In genomic region chr10:61564444-61564843, GRCh38 we compare ENCODE assay signal across 33 cellular contexts.
DNase-seq lines count a peak whose midpoint lies in the region; ATAC-seq, FAIRE-seq and TF ChIP-seq lines count a peak whose summit lies in the region.
"Had no signal": no experiment of that assay in that cellular context is flagged by ENCODE, and none has a peak within 500 bp of the region (broad histone marks: within the 10 kb centered on the region; RNA-seq: fewer than 3 reads in every experiment).

No MANE protein-coding gene starts in this region.

- no peak overlapping the region for H3K18ac ChIP-seq in IMR-90 (ENCODE audit: low read depth, low read length)

- H2BK20ac ChIP-seq in IMR-90 (ENCODE audit: low read depth, low read length), result no peak overlapping the region

- H3K27me3 ChIP-seq in HepG2 (ENCODE audit: control insufficient read depth in 1 of 2, insufficient read depth in 2 of 2, low read length in 2 of 2), result no peaks in the 10 kb centered on the region
- no peaks in the 10 kb centered on the region for H3K27me3 ChIP-seq in right lobe of liver
- no peaks in the 10 kb centered on the region for H3K27me3 ChIP-seq in IMR-90 (ENCODE audit: control insufficient read depth, insufficient read depth, low read length)
- no peaks in the 10 kb centered on the region for H3K27me3 ChIP-seq in K562 (ENCODE audit: control insufficient read depth in 2 of 2, insufficient read depth in 2 of 2, low read length in 2 of 2)
- H3K27me3 ChIP-seq: BE2C; BLaER1; BLaER1 treated with 17β-estradiol and CSF1 and Interleukin-3, amounts not matched to agents 10 nM and 100 nM had no signal

- no peak overlapping the region for H2BK15ac ChIP-seq in IMR-90 (ENCODE audit: low read depth, low read length)

- H2AK5ac ChIP-seq in IMR-90 (ENCODE audit: low read depth, low read length), result no peak overlapping the region

- H3K56ac ChIP-seq in IMR-90 (ENCODE audit: extremely low read depth, insufficient read depth, low read length), result no peak overlapping the region

- in situ Hi-C loops in HepG2 (cut with HindIII; ENCODE audit: extremely low pct_ligation_motif_present, low pct_unique_long_range_greater_than_20kb), result no loop called here
- in situ Hi-C loops in IMR-90 (cut with MboI; ENCODE audit: low sequenced_read_pairs), result no loop called here
- in situ Hi-C loops in K562 (cut with MboI), result no loop called here

- DNase-seq in HepG2 (ENCODE audit: low spot score) (no peak), right lobe of liver (no peak), A549 (ENCODE audit: low read depth in 1 of 2, low spot score in 1 of 2) (no peak), IMR-90 (no peak), K562 (ENCODE audit: extremely low read depth in 1 of 4, low spot score in 3 of 4) (no peak), urothelium cell line (ENCODE audit: low spot score) (no peak), NOMO-1 treated with dmso at 0.1 percent for 144 hours (lab: John Stamatoyannopoulos, UW; ENCODE audit: unreplicated experiment) (no peak)
- DNase-seq in activated naive CD4-positive, alpha-beta T cell (lab: John Stamatoyannopoulos, UW), result no peak
- DNase-seq: 8988T; ACHN; AML-193; BE2C; C1 segment of cervical spinal cord; Caco-2; Calu3; CD4-positive, alpha-beta memory T cell; CD4-positive, alpha-beta T cell; CD4-positive, CD25-positive, alpha-beta regulatory T cell; CD8-positive, alpha-beta memory T cell; CD8-positive, alpha-beta T cell; COR-L47; DMS 273 treated with DMSO at 0.1 percent for 48 hours; DMS153; DMS53; DMS79; DMS79 treated with DMSO at 0.1 percent for 48 hours; DND-41; EL had no signal

- TF ChIP-seq CTCF in HepG2 (CRISPR knock-in tag; IDR thresholded peaks at IDR 0.05) (no peak), right lobe of liver (IDR thresholded peaks at IDR 0.05) (no peak), A549 (IDR thresholded peaks at IDR 0.05) (no peak), IMR-90 (conservative IDR thresholded peaks at IDR 0.05; ENCODE audit: low read depth, low read length) (no peak), K562 (IDR thresholded peaks at IDR 0.05 in 2 of 3, conservative IDR thresholded peaks at IDR 0.05 in 1 of 3; ENCODE audit: insufficient read depth in 2 of 3, low read depth in 1 of 3, low read length in 3 of 3) (no peak)

- H3K36me3 ChIP-seq in HepG2 (replicated peaks in 1 of 2; ENCODE audit: control insufficient read depth in 1 of 2, insufficient read depth in 2 of 2, low read length in 2 of 2) (no peaks in the 10 kb centered on the region), right lobe of liver (no peaks in the 10 kb centered on the region), IMR-90 (ENCODE audit: control insufficient read depth, insufficient read depth, low read length) (no peaks in the 10 kb centered on the region), K562 (ENCODE audit: control insufficient read depth, insufficient read depth, low read length) (no peaks in the 10 kb centered on the region)
- H3K36me3 ChIP-seq: BE2C; BLaER1; BLaER1 treated with 17β-estradiol and CSF1 and Interleukin-3, amounts not matched to agents 10 nM and 100 nM had no signal

- H3K4me1 ChIP-seq in HepG2 (ENCODE audit: insufficient read depth, low read length), result no peaks in the 10 kb centered on the region
- no peaks in the 10 kb centered on the region for H3K4me1 ChIP-seq in right lobe of liver
- H3K4me1 ChIP-seq in A549, result no peaks in the 10 kb centered on the region
- H3K4me1 ChIP-seq in IMR-90 (ENCODE audit: control insufficient read depth, insufficient read depth, low read length), result no peaks in the 10 kb centered on the region
- H3K4me1 ChIP-seq in K562 (replicated peaks in 1 of 2; ENCODE audit: control insufficient read depth in 2 of 2, insufficient read depth in 2 of 2, low read length in 2 of 2), result no peaks in the 10 kb centered on the region; a peak in 1 of 5 replicates
- H3K4me1 ChIP-seq: BE2C, BLaER1, Caco-2 had no signal

- H3K4me3 ChIP-seq in HepG2 (replicated peaks in 1 of 3; ENCODE audit: insufficient read depth in 1 of 3, low read depth in 2 of 3, low read length in 3 of 3) (no peak overlapping the region), right lobe of liver (no peak overlapping the region), A549 (no peak overlapping the region), IMR-90 (ENCODE audit: insufficient read depth, low read depth, low read length) (no peak overlapping the region), K562 (no peak overlapping the region)
- H3K4me3 ChIP-seq: BLaER1; BLaER1 treated with 17β-estradiol and CSF1 and Interleukin-3, amounts not matched to agents 10 nM and 100 nM had no signal

- H3K79me2 ChIP-seq in HepG2 (ENCODE audit: insufficient read depth, low read length) (no peaks in the 10 kb centered on the region), K562 (ENCODE audit: control insufficient read depth, insufficient read depth, low read length) (no peaks in the 10 kb centered on the region)

- TF ChIP-seq EP300 in HepG2 (IDR thresholded peaks at IDR 0.05; ENCODE audit: low read depth in 2 of 2, low read length in 2 of 2) (no peak), HepG2 (CRISPR knock-in tag; IDR thresholded peaks at IDR 0.05; ENCODE audit: borderline replicate concordance) (no peak), A549 (IDR thresholded peaks at IDR 0.05) (no peak), K562 (IDR thresholded peaks at IDR 0.05; ENCODE audit: low read length) (no peak)

- H3K23ac ChIP-seq in IMR-90 (ENCODE audit: low read depth, low read length), result no peak overlapping the region

- FAIRE-seq in HepG2 (lab: Jason Lieb, UNC) (no peak), A549 (lab: Jason Lieb, UNC) (no peak), K562 (lab: Jason Lieb, UNC) (no peak), urothelium cell line (lab: Jason Lieb, UNC) (no peak)
- FAIRE-seq: D721Med had no signal

- no peak overlapping the region for H3K27ac ChIP-seq in HepG2 (ENCODE audit: extremely low read length, insufficient read depth, low read length)
- no peak overlapping the region for H3K27ac ChIP-seq in right lobe of liver
- H3K27ac ChIP-seq in A549, result no peak overlapping the region
- no peak overlapping the region for H3K27ac ChIP-seq in IMR-90 (ENCODE audit: insufficient read depth, low read length)
- no peak overlapping the region for H3K27ac ChIP-seq in K562 (ENCODE audit: extremely low read depth, low read depth, low read length)
- H3K27ac ChIP-seq: 22Rv1; BLaER1; BLaER1 treated with 17β-estradiol and CSF1 and Interleukin-3, amounts not matched to agents 10 nM and 100 nM; C4-2B had no signal

- TF ChIP-seq RAD21 in HepG2 (CRISPR knock-in tag; IDR thresholded peaks at IDR 0.05) (no peak), A549 (conservative IDR thresholded peaks at IDR 0.05 in 1 of 2, IDR thresholded peaks at IDR 0.05 in 1 of 2) (no peak), IMR-90 (IDR thresholded peaks at IDR 0.05; ENCODE audit: low read length) (no peak), K562 (CRISPR knock-in tag; conservative IDR thresholded peaks at IDR 0.05 in 1 of 2, IDR thresholded peaks at IDR 0.05 in 1 of 2) (no peak)

- H3K9me3 ChIP-seq in HepG2 (ENCODE audit: low read length), result no peaks in the 10 kb centered on the region
- no peaks in the 10 kb centered on the region for H3K9me3 ChIP-seq in right lobe of liver
- H3K9me3 ChIP-seq in A549, result no peaks in the 10 kb centered on the region; the same call in 2 of the 3 replicates
- H3K9me3 ChIP-seq in IMR-90 (ENCODE audit: control insufficient read depth, insufficient read depth, low read length), result no peaks in the 10 kb centered on the region
- no peaks in the 10 kb centered on the region for H3K9me3 ChIP-seq in K562 (replicated peaks; ENCODE audit: control insufficient read depth, insufficient read depth, low read depth, low read length)
- H3K9me3 ChIP-seq: BE2C, Caco-2 had no signal

- no peak overlapping the region for H3K4ac ChIP-seq in IMR-90 (ENCODE audit: low read depth, low read length)

- H3K9ac ChIP-seq in HepG2 (ENCODE audit: insufficient read depth, low read depth, low read length), result no peak overlapping the region
- H3K9ac ChIP-seq in IMR-90 (ENCODE audit: low read depth, low read length), result no peak overlapping the region
- H3K9ac ChIP-seq in K562 (ENCODE audit: insufficient read depth in 1 of 2, low read depth in 2 of 2, low read length in 2 of 2), result no peak overlapping the region
- H3K9ac ChIP-seq: BLaER1; BLaER1 treated with 17β-estradiol and CSF1 and Interleukin-3, amounts not matched to agents 10 nM and 100 nM had no signal

- H4K8ac ChIP-seq in IMR-90 (ENCODE audit: low read depth in 2 of 2, low read length in 2 of 2), result no peak overlapping the region

- H4K91ac ChIP-seq in IMR-90 (ENCODE audit: insufficient read depth, low read depth, low read length), result no peak overlapping the region

- CTCF ChIA-PET in HepG2 (lab: Yijun Ruan, JAX; ENCODE audit: low intra/inter-chr PET ratio, low total read pairs) (no interaction called here), A549 (lab: Yijun Ruan, JAX) (no interaction called here), IMR-90 (lab: Yijun Ruan, JAX) (no interaction called here), K562 (lab: Yijun Ruan, JAX; ENCODE audit: low intra/inter-chr PET ratio) (no interaction called here)

- no peaks in the 10 kb centered on the region for H4K20me1 ChIP-seq in HepG2 (ENCODE audit: insufficient read depth, low read length)
- H4K20me1 ChIP-seq in IMR-90 (ENCODE audit: insufficient read depth, low read length), result no peaks in the 10 kb centered on the region
- H4K20me1 ChIP-seq in K562 (replicated peaks; ENCODE audit: control insufficient read depth, insufficient read depth, low read length), result no peaks in the 10 kb centered on the region
- H4K20me1 ChIP-seq: BLaER1; BLaER1 treated with 17β-estradiol and CSF1 and Interleukin-3, amounts not matched to agents 10 nM and 100 nM had no signal

- no peak for TF ChIP-seq POLR2A in HepG2 (IDR thresholded peaks at IDR 0.05; ENCODE audit: insufficient read depth in 1 of 2, low read depth in 2 of 2, low read length in 2 of 2)
- no peak for TF ChIP-seq POLR2A in right lobe of liver (IDR thresholded peaks at IDR 0.05)
- TF ChIP-seq POLR2A in A549 (IDR thresholded peaks at IDR 0.05; ENCODE audit: low read length), result no peak
- no peak for TF ChIP-seq POLR2A in IMR-90 (IDR thresholded peaks at IDR 0.05; ENCODE audit: low read depth, low read length)
- no peak for TF ChIP-seq POLR2A in K562 (conservative IDR thresholded peaks at IDR 0.05)

- no peaks in the 10 kb centered on the region for H3K9me1 ChIP-seq in IMR-90 (ENCODE audit: insufficient read depth, low read length)
- H3K9me1 ChIP-seq in K562 (ENCODE audit: control insufficient read depth, insufficient read depth, low read length), result no peaks in the 10 kb centered on the region

- 3% methylated on average over 1 of the region's 1 CpG for WGBS in HepG2 (ENCODE audit: low lambda C conversion rate)
- 25% methylated on average over 1 of the region's 1 CpG for WGBS in right lobe of liver (ENCODE audit: insufficient coverage, low coverage, low lambda C conversion rate, missing lambda C conversion rate)
- WGBS in A549 (ENCODE audit: missing lambda C conversion rate), result 54% methylated on average over 1 of the region's 1 CpG
- WGBS in IMR-90 (ENCODE audit: extremely low coverage in 2 of 2, insufficient read length in 1 of 2), 2 experiments, result no CpG with 5 or more reads among the region's 1 CpG
- WGBS in K562 (ENCODE audit: insufficient coverage, low coverage, missing lambda C conversion rate), result 0% methylated on average over 1 of the region's 1 CpG

- ATAC-seq in HepG2, result no peak
- no peak for ATAC-seq in right lobe of liver
- ATAC-seq in A549, result no peak
- no peak for ATAC-seq in IMR-90 (ENCODE audit: low read depth)
- no peak for ATAC-seq in K562
- ATAC-seq: CD8-positive, alpha-beta T cell had no signal

- no peak overlapping the region for H2BK5ac ChIP-seq in IMR-90 (ENCODE audit: low read depth, low read length, poor library complexity, severe bottlenecking)

- H3K4me2 ChIP-seq in HepG2 (ENCODE audit: low read depth, low read length) (no peak overlapping the region), A549 (no peak overlapping the region), IMR-90 (ENCODE audit: low read depth, low read length) (no peak overlapping the region), K562 (ENCODE audit: insufficient read depth, low read length) (no peak overlapping the region)
- H3K4me2 ChIP-seq: BLaER1 had no signal

- BruUV-seq in HepG2 (replicated peaks; lab: Mats Ljungman, UMichigan) (no TSS peak), IMR-90 (replicated peaks; lab: Mats Ljungman, UMichigan) (no TSS peak), K562 (replicated peaks; lab: Mats Ljungman, UMichigan) (no TSS peak)

- intact Hi-C loops in HepG2 (cut with micrococcal nuclease; ENCODE audit: unreplicated experiment), result no loop called here
- intact Hi-C loops in right lobe of liver (cut with DNase I), result no loop called here
- intact Hi-C loops in IMR-90 (cut with micrococcal nuclease), result no loop called here
- intact Hi-C loops in K562 (cut with micrococcal nuclease), result no loop called here

- no peak overlapping the region for H2AFZ ChIP-seq in HepG2 (ENCODE audit: low read length)
- no peak overlapping the region for H2AFZ ChIP-seq in IMR-90 (replicated peaks; ENCODE audit: low read length, poor library complexity)
- H2AFZ ChIP-seq in K562 (ENCODE audit: low read depth, low read length), result no peak overlapping the region

- H4K5ac ChIP-seq in IMR-90 (ENCODE audit: low read depth, low read length), result no peak overlapping the region

- no peak overlapping the region for H2BK120ac ChIP-seq in IMR-90 (ENCODE audit: low read depth, low read length)

- no peaks in the 10 kb centered on the region for H3K79me1 ChIP-seq in IMR-90 (ENCODE audit: low read depth in 1 of 2, low read length in 2 of 2)

- dilution Hi-C loops in IMR-90 (cut with HindIII; ENCODE audit: low sequenced_read_pairs, unreplicated experiment), result no loop called here

- no peak overlapping the region for H2AK9ac ChIP-seq in IMR-90 (replicated peaks; ENCODE audit: low read depth, low read length, poor library complexity)

- no peak overlapping the region for H3K14ac ChIP-seq in IMR-90 (replicated peaks; ENCODE audit: low read depth, low read length)

- POLR2A ChIA-PET in HepG2 (lab: Yijun Ruan, JAX), result no interaction called here
- POLR2A ChIA-PET in A549 (lab: Yijun Ruan, JAX), result no interaction called here
- POLR2A ChIA-PET in IMR-90 (lab: Charles Lee; ENCODE audit: unreplicated experiment), result no interaction called here
- POLR2A ChIA-PET in K562 (lab: Yijun Ruan, JAX), result no interaction called here

Comparison
In these comparisons a context has a peak if more than half of its experiments do, and no peak if none do; other contexts are left out.
1. Of the 241 proteins assayed by ChIP-seq in both HepG2 and K562: peak only in HepG2: MAFK; only in K562: MAFG; in both: MAFF; in neither: 238.